In the genomic region with DNA sequence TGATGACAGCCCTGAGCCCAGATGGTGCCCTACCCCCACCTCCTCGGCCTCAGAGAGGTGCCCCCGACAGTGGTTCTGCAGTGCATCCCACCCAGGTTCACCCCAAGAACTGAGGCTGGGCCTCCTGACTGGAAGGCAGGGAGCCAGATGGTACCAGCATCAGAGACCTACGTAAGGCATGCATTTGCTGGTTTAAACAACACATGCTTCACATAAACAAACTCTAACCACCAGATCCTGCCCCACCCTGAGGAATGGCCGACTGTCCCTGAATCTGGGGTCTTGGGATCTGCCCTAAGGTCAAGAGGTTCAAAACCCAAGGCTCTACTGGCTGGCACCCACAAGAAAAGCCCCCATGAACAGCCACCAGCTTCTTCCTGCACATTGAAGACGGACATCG, we compare ENCODE assay signal across 13 cellular contexts.
"Had no signal": no experiment of that assay in that cellular context is flagged by ENCODE, and none has a peak within 500 bp of the region (broad histone marks: within the 10 kb centered on the region; RNA-seq: fewer than 3 reads in every experiment).

No MANE protein-coding gene starts in this region.

- DNase-seq: activated CD4-positive, alpha-beta memory T cell treated with anti-CD3 and anti-CD28 coated beads for 36 hours; activated naive CD8-positive, alpha-beta T cell treated with anti-CD3 and anti-CD28 coated beads, Interleukin-2, amount 10 ng/mL, durations not matched to agents 7 days and 5 days; anterior cingulate cortex; cortex of kidney; effector CD8-positive, alpha-beta T cell; head of caudate nucleus; ovary; T1000; uterus had no signal

- H3K27me3 Mint-ChIP-seq: activated CD4-positive, alpha-beta memory T cell treated with anti-CD3 and anti-CD28 coated beads for 36 hours; activated naive CD8-positive, alpha-beta T cell treated with anti-CD3 and anti-CD28 coated beads, Interleukin-2, amount 10 ng/mL, durations not matched to agents 7 days and 5 days had no signal

- H3K4me1 ChIP-seq: uterus had no signal

- H3K27ac Mint-ChIP-seq: activated naive CD8-positive, alpha-beta T cell treated with anti-CD3 and anti-CD28 coated beads, Interleukin-2, amount 10 ng/mL, durations not matched to agents 7 days and 5 days had no signal

- H3K4me3 Mint-ChIP-seq: activated CD4-positive, alpha-beta memory T cell treated with anti-CD3 and anti-CD28 coated beads for 36 hours; activated naive CD8-positive, alpha-beta T cell treated with anti-CD3 and anti-CD28 coated beads, Interleukin-2, amount 10 ng/mL, durations not matched to agents 7 days and 5 days; neural crest cell had no signal

- H3K9me3 ChIP-seq: ovary, tibial nerve, uterus had no signal

- H3K27me3 ChIP-seq: ovary, tibial nerve, uterus had no signal

- H3K9me3 Mint-ChIP-seq: activated CD4-positive, alpha-beta memory T cell treated with anti-CD3 and anti-CD28 coated beads for 36 hours; activated naive CD8-positive, alpha-beta T cell treated with anti-CD3 and anti-CD28 coated beads, Interleukin-2, amount 10 ng/mL, durations not matched to agents 7 days and 5 days; neural crest cell had no signal

- H3K27ac ChIP-seq: ovary, tibial nerve, uterus had no signal

- H3K4me1 Mint-ChIP-seq: neural crest cell had no signal

- H3K4me3 ChIP-seq: ovary, tibial nerve, uterus had no signal

- H3K36me3 ChIP-seq: ovary, uterus had no signal

- ATAC-seq: activated CD4-positive, CD25-positive, alpha-beta regulatory T cell treated with anti-CD3 and anti-CD28 coated beads, Interleukin-2, amount 50 U/mL, for 24 hours; sciatic nerve had no signal
